ENCODE assay signal across 8 cellular contexts in the genomic region with DNA sequence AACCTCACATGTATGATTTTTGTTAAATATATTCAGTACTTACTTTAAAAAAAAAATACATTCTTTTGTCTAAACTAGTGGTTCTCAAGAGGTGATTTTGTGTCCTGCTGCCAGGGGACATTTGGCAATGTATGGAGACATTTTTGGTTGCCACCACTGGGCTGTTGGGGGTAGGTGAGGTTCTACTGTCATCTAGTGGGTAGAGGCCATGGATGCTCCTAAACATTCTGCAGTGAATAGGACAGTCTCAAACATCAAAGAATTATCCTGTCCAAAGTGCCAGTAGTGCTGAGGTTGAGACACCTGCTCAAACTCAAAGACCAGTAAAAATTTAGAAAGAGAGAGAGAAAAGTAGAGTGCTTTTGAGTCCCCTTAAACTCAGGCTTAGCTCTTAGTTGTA. TPM values are rescaled to one million over a fixed set of nuclear protein-coding genes. Genes with fewer than 3 reads are reported as not detected.
DNase-seq lines count a peak whose midpoint lies in the region; ATAC-seq and TF ChIP-seq lines count a peak whose summit lies in the region.

No MANE protein-coding gene starts in this region.

- no peak overlapping the region for H3K27ac Mint-ChIP-seq in activated B cell treated with CpG ODN at 0.5 μM for 24 hours

- ATAC-seq in HG02884 (IDR thresholded peaks at IDR 0.05; ENCODE audit: unreplicated experiment) (peak; percentile 69), activated B cell treated with CpG ODN at 0.5 μM for 24 hours (ENCODE audit: low read depth) (peak; percentile 47), HG02571 (IDR thresholded peaks at IDR 0.05; ENCODE audit: unreplicated experiment) (no peak)

- intact Hi-C loops in activated B cell treated with CpG ODN at 0.5 μM for 24 hours (cut with micrococcal nuclease): loop anchor here (1.0 kb wide), 2 partner anchors 190 to 340 kb away; a partner anchor contains a TSS

- TF ChIP-seq CTCF in activated B cell treated with CpG ODN at 0.5 μM for 24 hours (IDR thresholded peaks at IDR 0.05): no peak

- H3K27me3 Mint-ChIP-seq in activated B cell treated with CpG ODN at 0.5 μM for 24 hours: peaks cover 3% of the 10 kb centered on the region

- H3K4me1 Mint-ChIP-seq in activated B cell treated with CpG ODN at 0.5 μM for 24 hours: no peaks in the 10 kb centered on the region

- CTCF ChIA-PET in activated B cell treated with CpG ODN at 0.5 μM for 24 hours (lab: Charles Lee): interaction anchor here (1.5 to 2.5 kb wide), 3 partner anchors 192 to 241 kb away, joined by 3 to 19 read pairs (median 5); no protein-coding TSS in a partner anchor

- peaks cover 10% of the 10 kb centered on the region for H3K9me3 Mint-ChIP-seq in activated B cell treated with CpG ODN at 0.5 μM for 24 hours

- H3K4me3 Mint-ChIP-seq in activated B cell treated with CpG ODN at 0.5 μM for 24 hours: no peak overlapping the region

- DNase-seq in D341Med (ENCODE audit: low spot score) (peak; percentile 28), activated B cell treated with CpG ODN at 0.5 μM for 24 hours (no peak), iris pigment epithelial cell (ENCODE audit: low read depth) (peak; percentile 15), NCI-H1930 (lab: John Stamatoyannopoulos, UW) (no peak), hippocampal formation (lab: John Stamatoyannopoulos, UW) (no peak)
- no peak for DNase-seq in activated CD8-positive, alpha-beta memory T cell treated with anti-CD3 and anti-CD28 coated beads, Interleukin-2, amount 50 U/mL, for 48 hours

- POLR2A ChIA-PET in activated B cell treated with CpG ODN at 0.5 μM for 24 hours (lab: Charles Lee): no interaction called here

- no peaks in the 10 kb centered on the region for H3K36me3 Mint-ChIP-seq in activated B cell treated with CpG ODN at 0.5 μM for 24 hours (ENCODE audit: low read depth)

RNA-seq across cellular contexts. Expression of a gene that starts 32.9 kb away (rescaled TPM):
- total RNA-seq in activated B cell treated with CpG ODN at 0.5 μM for 24 hours: 26.4 and 29.6 TPM in 2 replicates

Comparison
In these comparisons a context has a peak if more than half of its experiments do, and no peak if none do; other contexts are left out.
1. DNase-seq: peak in D341Med (single experiment) and iris pigment epithelial cell (single experiment); none in activated B cell treated with CpG ODN at 0.5 μM for 24 hours (single experiment), activated CD8-positive, alpha-beta memory T cell treated with anti-CD3 and anti-CD28 coated beads, Interleukin-2, amount 50 U/mL, for 48 hours (single experiment), NCI-H1930 (0 of 2) and hippocampal formation (0 of 2).